17 cellular contexts compared by ENCODE assay signal in the genomic region with DNA sequence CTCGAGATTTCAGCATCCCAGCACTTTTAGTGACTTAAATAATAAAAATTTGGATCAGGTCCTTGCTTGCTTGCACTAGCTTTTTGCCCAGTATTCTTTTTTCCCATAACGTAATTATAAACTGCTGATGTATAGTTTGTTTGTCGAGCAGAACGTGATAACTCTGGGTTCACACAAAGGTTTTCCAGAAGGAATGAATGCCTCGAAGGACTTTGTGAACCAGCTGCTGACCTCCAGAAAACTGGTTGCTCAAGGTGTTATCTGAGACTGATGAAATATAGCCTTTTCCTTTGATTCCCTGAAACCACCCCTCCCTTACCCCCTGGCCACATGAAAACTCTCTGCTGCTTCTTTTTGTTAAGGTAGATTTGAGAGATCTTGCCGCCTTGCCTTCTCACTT.
"Had no signal": no experiment of that assay in that cellular context is flagged by ENCODE, and none has a peak within 500 bp of the region (broad histone marks: within the 10 kb centered on the region; RNA-seq: fewer than 3 reads in every experiment).

No MANE protein-coding gene starts in this region.

- H3K36me3 ChIP-seq: cardiac muscle cell, colonic mucosa, esophagus squamous epithelium, spleen, stomach, thoracic aorta, uterus had no signal

- H3K4me1 ChIP-seq: colonic mucosa, esophagus squamous epithelium, spleen, stomach, uterus had no signal

- H3K4me3 ChIP-seq: cardiac muscle cell, colonic mucosa, esophagus squamous epithelium, lung, spleen, stomach, thoracic aorta, uterus had no signal

- H3K9me3 ChIP-seq: colonic mucosa, esophagus squamous epithelium, spleen, stomach, thoracic aorta, uterus had no signal

- ATAC-seq: left cardiac atrium, sciatic nerve had no signal

- H3K27me3 ChIP-seq: cardiac muscle cell, colonic mucosa, esophagus squamous epithelium, spleen, stomach, uterus had no signal

- DNase-seq: activated CD4-positive, CD25-positive, alpha-beta regulatory T cell treated with anti-CD3 and anti-CD28 coated beads, Interleukin-2, amount 50 U/mL, for 72 hours; activated naive CD4-positive, alpha-beta T cell treated with Interleukin-2 at 50 U/mL for 16 hours; activated T-cell treated with anti-CD3 and anti-CD28 coated beads for 4 hours; colonic mucosa; effector CD4-positive, alpha-beta T cell; esophagus squamous epithelium; foreskin melanocyte; left cardiac atrium; midbrain; spleen; stomach; T-helper 1 cell; uterus had no signal

- H3K27ac ChIP-seq: cardiac muscle cell, colonic mucosa, esophagus squamous epithelium, spleen, stomach, thoracic aorta, uterus had no signal
